1 cellular context compared by ENCODE assay signal in genomic region chr5:154842689-154843530, GRCh38.
TF ChIP-seq lines count a peak whose summit lies in the region.

No MANE protein-coding gene starts in this region.

TF ChIP-seq in HepG2, 621 proteins besides CTCF, POLR2A, EP300 and RAD21 (continued from another document and continues in another):
- TF ChIP-seq TEAD3 (CRISPR knock-in tag; optimal IDR thresholded peaks at IDR 0.05; ENCODE audit: borderline replicate concordance) (peak; percentile 80), HHEX (CRISPR knock-in tag; IDR thresholded peaks at IDR 0.05) (peak; percentile 83), AHR (CRISPR knock-in tag; IDR thresholded peaks at IDR 0.05) (no peak; the same call in 1 of the 2 replicates), ZMYM3 (CRISPR knock-in tag; IDR thresholded peaks at IDR 0.05) (peak; percentile 44; the same call in 1 of the 2 replicates), ZNF468 (CRISPR knock-in tag; IDR thresholded peaks at IDR 0.05) (no peak), NR0B2 (CRISPR knock-in tag; IDR thresholded peaks at IDR 0.05) (no peak), ZGPAT (CRISPR knock-in tag; IDR thresholded peaks at IDR 0.05) (peak; percentile 90), MTF1 (CRISPR knock-in tag; IDR thresholded peaks at IDR 0.05) (no peak), PHF21A (CRISPR knock-in tag; IDR thresholded peaks at IDR 0.05) (peak; percentile 86), KDM4B (CRISPR knock-in tag; IDR thresholded peaks at IDR 0.05) (peak; percentile 63; the same call in 1 of the 2 replicates), CBX1 (IDR thresholded peaks at IDR 0.05; ENCODE audit: low read depth) (no peak), MEIS2 (CRISPR knock-in tag; IDR thresholded peaks at IDR 0.05) (peak; percentile 72), ZNF513 (CRISPR knock-in tag; conservative IDR thresholded peaks at IDR 0.05) (no peak), BCL6 (CRISPR knock-in tag; IDR thresholded peaks at IDR 0.05) (peak; percentile 97), ZNF318 (CRISPR knock-in tag; IDR thresholded peaks at IDR 0.05) (no peak), SCMH1 (CRISPR knock-in tag; IDR thresholded peaks at IDR 0.05; ENCODE audit: borderline replicate concordance) (no peak), MZF1 (CRISPR knock-in tag; IDR thresholded peaks at IDR 0.05; ENCODE audit: borderline replicate concordance) (no peak), KDM5B (CRISPR knock-in tag; IDR thresholded peaks at IDR 0.05; ENCODE audit: borderline replicate concordance) (no peak), AGO2 (optimal IDR thresholded peaks at IDR 0.05; ENCODE audit: low read depth, low read length) (no peak), ZNF703 (CRISPR knock-in tag; IDR thresholded peaks at IDR 0.05; ENCODE audit: borderline replicate concordance) (peak; percentile 82; the same call in 1 of the 2 replicates), ZNF10 (CRISPR knock-in tag; IDR thresholded peaks at IDR 0.05; ENCODE audit: borderline replicate concordance, low read depth) (no peak), ZNF710 (CRISPR knock-in tag; IDR thresholded peaks at IDR 0.05; ENCODE audit: borderline replicate concordance) (peak; percentile 71), TMF1 (CRISPR knock-in tag; IDR thresholded peaks at IDR 0.05; ENCODE audit: low read depth) (no peak), SIX1 (CRISPR knock-in tag; IDR thresholded peaks at IDR 0.05; ENCODE audit: borderline replicate concordance) (peak; percentile 77; the same call in 1 of the 2 replicates), ADNP (CRISPR knock-in tag; IDR thresholded peaks at IDR 0.05) (no peak), ZSCAN12 (CRISPR knock-in tag; IDR thresholded peaks at IDR 0.05) (no peak), SOX6 (IDR thresholded peaks at IDR 0.05) (no peak), SOX6 (CRISPR knock-in tag; IDR thresholded peaks at IDR 0.05) (peak; percentile 93), ZSCAN29 (CRISPR knock-in tag; conservative IDR thresholded peaks at IDR 0.05) (no peak), ZNF343 (CRISPR knock-in tag; IDR thresholded peaks at IDR 0.05) (no peak), ELK4 (CRISPR knock-in tag; IDR thresholded peaks at IDR 0.05; ENCODE audit: borderline replicate concordance) (no peak), ATRX (CRISPR knock-in tag; IDR thresholded peaks at IDR 0.05; ENCODE audit: borderline replicate concordance) (no peak), SRSF4 (IDR thresholded peaks at IDR 0.05; ENCODE audit: low read depth, low read length, poor library complexity, severe bottlenecking) (no peak), MEIS1 (CRISPR knock-in tag; IDR thresholded peaks at IDR 0.05; ENCODE audit: borderline replicate concordance) (0 out of 2 replicates have a peak, but pooled peaks have one; percentile 58), E2F1 (CRISPR knock-in tag; IDR thresholded peaks at IDR 0.05) (no peak), ZNF296 (CRISPR knock-in tag; conservative IDR thresholded peaks at IDR 0.05) (no peak), ZNF354B (CRISPR knock-in tag; IDR thresholded peaks at IDR 0.05) (no peak), THAP7 (CRISPR knock-in tag; IDR thresholded peaks at IDR 0.05) (no peak), WIZ (CRISPR knock-in tag; IDR thresholded peaks at IDR 0.05) (no peak), ZBED4 (CRISPR knock-in tag; IDR thresholded peaks at IDR 0.05; ENCODE audit: borderline replicate concordance) (peak; percentile 74; the same call in 1 of the 2 replicates), CEBPB (IDR thresholded peaks at IDR 0.05; ENCODE audit: borderline replicate concordance, low read depth, low read length) (no peak), ZNF572 (CRISPR knock-in tag; IDR thresholded peaks at IDR 0.05) (no peak)
